In the genomic region with DNA sequence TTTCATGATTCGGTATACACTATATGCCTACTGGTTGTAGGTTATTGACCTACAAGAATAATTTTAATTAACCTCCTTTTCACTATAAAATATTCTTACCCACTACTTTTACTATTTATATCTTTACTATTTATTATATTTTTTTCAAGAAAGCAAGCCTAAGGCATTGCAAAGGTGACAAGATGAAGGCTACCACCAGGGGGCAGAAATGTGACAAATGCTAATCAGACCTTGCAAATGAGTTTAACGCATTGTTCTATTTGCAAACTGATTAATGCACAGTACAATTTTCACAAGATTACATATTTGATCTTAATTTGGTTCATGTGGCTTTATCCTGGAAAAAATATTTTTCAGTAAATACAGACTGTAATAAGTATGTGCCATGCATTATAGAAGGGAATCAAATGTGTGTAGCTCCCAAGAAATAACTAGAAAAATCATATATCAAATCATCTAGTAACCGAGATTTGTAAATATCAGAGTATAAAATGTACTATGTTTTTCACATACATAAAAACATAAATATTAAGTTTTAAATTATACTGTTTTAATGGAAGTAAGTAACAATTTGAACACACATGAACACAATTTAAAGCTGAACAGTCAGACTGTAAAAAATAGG, we compare ENCODE assay signal across 8 cellular contexts.
DNase-seq lines count a peak whose midpoint lies in the region; FAIRE-seq and TF ChIP-seq lines count a peak whose summit lies in the region.

No MANE protein-coding gene starts in this region.

- H3K4me1 Mint-ChIP-seq in neural crest cell = no peaks in the 10 kb centered on the region

- intact Hi-C loops in endothelial cell of umbilical vein (cut with micrococcal nuclease) = loop anchor here (1.0 to 2.0 kb wide), 3 partner anchors 232 to 437 kb away; no protein-coding TSS in a partner anchor
- intact Hi-C loops in vagina (cut with DNase I) = no loop called here

- no peak overlapping the region for H2AFZ ChIP-seq in endothelial cell of umbilical vein (ENCODE audit: low read depth, low read length)

- H3K27ac Mint-ChIP-seq in neural crest cell (ENCODE audit: unreplicated experiment) = no peak overlapping the region

- H3K4me1 ChIP-seq in endothelial cell of umbilical vein (ENCODE audit: control insufficient read depth, extremely low read depth, insufficient read depth, low read length) (no peaks in the 10 kb centered on the region), vagina (no peaks in the 10 kb centered on the region)

- H3K27me3 ChIP-seq in endothelial cell of umbilical vein (ENCODE audit: control insufficient read depth in 2 of 2, insufficient read depth in 2 of 2, low read length in 2 of 2) (peaks cover 0 to 2% of the 10 kb centered on the region in 2 experiments), vagina (no peaks in the 10 kb centered on the region)

- no peaks in the 10 kb centered on the region for H3K36me3 ChIP-seq in endothelial cell of umbilical vein (ENCODE audit: control insufficient read depth in 2 of 2, extremely low read depth in 1 of 2, insufficient read depth in 2 of 2, low read length in 2 of 2)
- no peaks in the 10 kb centered on the region for H3K36me3 ChIP-seq in vagina

- no peak overlapping the region for H3K4me2 ChIP-seq in endothelial cell of umbilical vein (ENCODE audit: insufficient read depth, low read length)

- H3K36me3 Mint-ChIP-seq in neural crest cell (ENCODE audit: low read depth) = peaks cover 3% of the 10 kb centered on the region

- CTCF ChIA-PET in HEK293T (lab: Yijun Ruan, JAX) (interaction anchor here (0.6 to 0.9 kb wide), 2 partner anchors 17 to 32 kb away, joined by 3 read pairs; no protein-coding TSS in a partner anchor), endothelial cell of umbilical vein (lab: Charles Lee) (interaction anchor here (0.6 to 4.8 kb wide), 20 partner anchors 9 to 962 kb away, joined by 3 to 137 read pairs (median 4); no protein-coding TSS in a partner anchor)

- DNase-seq in SIG-M5 treated with dmso at 0.1 percent for 504 hours (lab: John Stamatoyannopoulos, UW; ENCODE audit: unreplicated experiment) (peak; percentile 36), SIG-M5 (lab: John Stamatoyannopoulos, UW) (no peak), HEK293T (ENCODE audit: extremely low spot score) (peak; percentile 17), NCI-H187 treated with DMSO at 0.1 percent for 48 hours (lab: John Stamatoyannopoulos, UW) (peak; percentile 2), endothelial cell of umbilical vein (ENCODE audit: low read depth, low spot score) (peak; percentile 76), neural crest cell (ENCODE audit: low read depth, low spot score) (peak; percentile 63), vagina (ENCODE audit: extremely low spot score in 2 of 2) (no peak)
- peak; percentile 52 for DNase-seq in activated CD4-positive, alpha-beta T cell treated with anti-CD3 and anti-CD28 coated beads, Interleukin-2, amount 50 U/mL, for 1 hour

- peak; percentile 64 to 74 for TF ChIP-seq CTCF in endothelial cell of umbilical vein (IDR thresholded peaks at IDR 0.05; ENCODE audit: extremely low read depth in 1 of 2, insufficient read depth in 1 of 2, low read depth in 1 of 2, low read length in 2 of 2)
- TF ChIP-seq CTCF in neural crest cell (conservative IDR thresholded peaks at IDR 0.05) = peak; percentile 94
- peak in 2 of 3 experiments; percentile 18 to 35 for TF ChIP-seq CTCF in vagina (IDR thresholded peaks at IDR 0.05)

- BruUV-seq in endothelial cell of umbilical vein (replicated peaks; lab: Mats Ljungman, UMichigan) = no TSS peak

- no peak overlapping the region for H3K4me3 Mint-ChIP-seq in neural crest cell

- no peak overlapping the region for H3K4me3 ChIP-seq in endothelial cell of umbilical vein (replicated peaks in 1 of 3; ENCODE audit: insufficient read depth in 1 of 3, low read depth in 1 of 3, low read length in 3 of 3)
- H3K4me3 ChIP-seq in vagina = no peak overlapping the region

- dilution Hi-C loops in endothelial cell of umbilical vein (cut with MboI; ENCODE audit: extremely low pct_ligation_motif_present, low sequenced_read_pairs) = no loop called here

- H3K79me2 ChIP-seq in endothelial cell of umbilical vein (ENCODE audit: control insufficient read depth, insufficient read depth, low read length) = no peaks in the 10 kb centered on the region

- FAIRE-seq in endothelial cell of umbilical vein (lab: Jason Lieb, UNC) = peak; percentile 64

- H4K20me1 ChIP-seq in endothelial cell of umbilical vein (replicated peaks; ENCODE audit: control insufficient read depth, extremely low read depth, insufficient read depth, low read length) = no peaks in the 10 kb centered on the region

- POLR2A ChIA-PET in HEK293T (lab: Yijun Ruan, JAX) (no interaction called here), endothelial cell of umbilical vein (lab: Charles Lee) (no interaction called here)

- no peaks in the 10 kb centered on the region for H3K9me1 ChIP-seq in endothelial cell of umbilical vein (replicated peaks; ENCODE audit: control insufficient read depth, extremely low read depth, insufficient read depth, low read length)

- H3K9me3 ChIP-seq in endothelial cell of umbilical vein (replicated peaks; ENCODE audit: control insufficient read depth, insufficient read depth, low read length) = no peaks in the 10 kb centered on the region
- no peaks in the 10 kb centered on the region for H3K9me3 ChIP-seq in vagina

- TF ChIP-seq POLR2A in endothelial cell of umbilical vein (IDR thresholded peaks at IDR 0.05; ENCODE audit: low read depth, low read length) (no peak), vagina (IDR thresholded peaks at IDR 0.05) (no peak)

- no peaks in the 10 kb centered on the region for H3K27me3 Mint-ChIP-seq in neural crest cell (ENCODE audit: low read depth)

- peaks cover 3% of the 10 kb centered on the region for H3K9me3 Mint-ChIP-seq in neural crest cell

- no peak overlapping the region for H3K9ac ChIP-seq in endothelial cell of umbilical vein (replicated peaks; ENCODE audit: extremely low read depth, insufficient read depth, low read length)

- no peak overlapping the region for H3K27ac ChIP-seq in endothelial cell of umbilical vein (ENCODE audit: insufficient read depth, low read depth, low read length)
- no peak overlapping the region for H3K27ac ChIP-seq in vagina

TF ChIP-seq in HEK293T, 16 proteins besides CTCF, POLR2A, EP300 and RAD21:
- no peak for TF ChIP-seq L3MBTL2 (conservative IDR thresholded peaks at IDR 0.05)
- no peak for TF ChIP-seq FOXK2 (IDR thresholded peaks at IDR 0.05)
- no peak for TF ChIP-seq FOXA1 (IDR thresholded peaks at IDR 0.05)
- no peak for TF ChIP-seq LEF1 (IDR thresholded peaks at IDR 0.05; ENCODE audit: borderline replicate concordance)
- no peak for TF ChIP-seq SP1 (IDR thresholded peaks at IDR 0.05)
- TF ChIP-seq ELF4 (IDR thresholded peaks at IDR 0.05) = no peak
- no peak for TF ChIP-seq ARNT (IDR thresholded peaks at IDR 0.05)
- TF ChIP-seq NFRKB (IDR thresholded peaks at IDR 0.05) = no peak
- no peak for TF ChIP-seq TARDBP (IDR thresholded peaks at IDR 0.05)

TF ChIP-seq in endothelial cell of umbilical vein, 7 proteins besides CTCF, POLR2A, EP300 and RAD21:
- TF ChIP-seq POLR2AphosphoS5 (IDR thresholded peaks at IDR 0.05; ENCODE audit: insufficient read depth, low read depth, low read length) = no peak
- TF ChIP-seq FOS (IDR thresholded peaks at IDR 0.05; ENCODE audit: borderline replicate concordance, insufficient read depth, low read length) = no peak
- TF ChIP-seq, protein P1, sequence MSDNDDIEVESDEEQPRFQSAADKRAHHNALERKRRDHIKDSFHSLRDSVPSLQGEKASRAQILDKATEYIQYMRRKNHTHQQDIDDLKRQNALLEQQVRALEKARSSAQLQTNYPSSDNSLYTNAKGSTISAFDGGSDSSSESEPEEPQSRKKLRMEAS (IDR thresholded peaks at IDR 0.05; ENCODE audit: insufficient read depth, insufficient read length) = no peak
- TF ChIP-seq EZH2 (IDR thresholded peaks at IDR 0.05; ENCODE audit: borderline replicate concordance, low read depth, low read length, severe bottlenecking) = no peak
- no peak for TF ChIP-seq MYC (IDR thresholded peaks at IDR 0.05; ENCODE audit: low read depth, low read length)
- no peak for TF ChIP-seq GATA2 (IDR thresholded peaks at IDR 0.05; ENCODE audit: insufficient read depth, insufficient read length, low read depth, low read length)
- TF ChIP-seq JUN (IDR thresholded peaks at IDR 0.05; ENCODE audit: borderline replicate concordance, insufficient read depth, insufficient read length, low read depth) = no peak
TF ChIP-seq in endothelial cell of umbilical vein: peak in this region for 0.

Comparison
In these comparisons a context has a peak if more than half of its experiments do, and no peak if none do; other contexts are left out.
1. DNase-seq: peak in SIG-M5 treated with dmso at 0.1 percent for 504 hours (single experiment), HEK293T (single experiment), NCI-H187 treated with DMSO at 0.1 percent for 48 hours (single experiment), activated CD4-positive, alpha-beta T cell treated with anti-CD3 and anti-CD28 coated beads, Interleukin-2, amount 50 U/mL, for 1 hour (single experiment), endothelial cell of umbilical vein (single experiment) and neural crest cell (single experiment); none in SIG-M5 (single experiment) and vagina (0 of 2).
2. CTCF ChIP-seq: peak in every context shown above with its lines; median percentile 94 in neural crest cell; 69 in endothelial cell of umbilical vein; 26 in vagina.